27 cellular contexts compared by ENCODE assay signal in the genomic region with DNA sequence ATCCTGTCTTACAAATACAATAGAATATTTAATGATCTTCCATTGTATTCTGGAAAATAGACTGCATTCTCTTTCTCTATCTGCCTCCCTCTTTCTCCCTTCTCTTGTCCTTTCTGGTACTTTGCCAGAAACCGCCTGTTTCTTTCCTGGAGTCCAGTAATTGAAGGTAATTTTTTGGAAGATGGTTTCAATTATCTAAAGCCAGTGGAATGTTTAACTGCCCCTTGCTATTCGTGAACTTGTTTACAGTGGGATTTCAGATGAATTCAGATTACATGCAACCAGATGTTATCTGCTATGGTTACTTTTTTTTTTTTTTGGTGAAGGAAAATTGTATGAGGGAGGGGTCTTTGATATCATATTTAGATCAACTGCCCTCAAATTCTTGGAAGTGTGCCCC.
DNase-seq lines count a peak whose midpoint lies in the region; FAIRE-seq and TF ChIP-seq lines count a peak whose summit lies in the region.
"Had no signal": no experiment of that assay in that cellular context is flagged by ENCODE, and none has a peak within 500 bp of the region (broad histone marks: within the 10 kb centered on the region; RNA-seq: fewer than 3 reads in every experiment).

No MANE protein-coding gene starts in this region.

- no peak overlapping the region for H3K27ac Mint-ChIP-seq in astrocyte (ENCODE audit: unreplicated experiment)
- H3K27ac Mint-ChIP-seq: activated CD4-positive, alpha-beta T cell treated with anti-CD3 and anti-CD28 coated beads for 36 hours; IgD-negative memory B cell; stimulated activated effector memory CD8-positive, alpha-beta T cell treated with anti-CD3 and anti-CD28 coated beads, Interleukin-12 subunit alpha, Interleukin-12 subunit beta, amount 100 ng/mL, for 72 hours had no signal

- H3K79me2 ChIP-seq in astrocyte (ENCODE audit: insufficient read depth, low read length): no peaks in the 10 kb centered on the region

- no peak for TF ChIP-seq CTCF in astrocyte (IDR thresholded peaks at IDR 0.05; ENCODE audit: insufficient read depth, low read depth, low read length)

- FAIRE-seq in astrocyte (lab: Jason Lieb, UNC): no peak
- FAIRE-seq: GM18507, TTC549 had no signal

- peaks cover 6% of the 10 kb centered on the region for H3K9me3 Mint-ChIP-seq in astrocyte (ENCODE audit: unreplicated experiment)
- H3K9me3 Mint-ChIP-seq: IgD-negative memory B cell had no signal

- no peak overlapping the region for H3K4me3 ChIP-seq in astrocyte (ENCODE audit: insufficient read depth, low read depth, low read length)
- H3K4me3 ChIP-seq: thoracic aorta had no signal

- no peak overlapping the region for H3K27ac ChIP-seq in astrocyte (ENCODE audit: low read depth, low read length)
- H3K27ac ChIP-seq: 22Rv1, HL-60, thoracic aorta had no signal

- H2AFZ ChIP-seq in astrocyte (ENCODE audit: low read depth, low read length): no peak overlapping the region

- H4K20me1 ChIP-seq in astrocyte (ENCODE audit: insufficient read depth, low read length): no peaks in the 10 kb centered on the region

- no peaks in the 10 kb centered on the region for H3K36me3 Mint-ChIP-seq in astrocyte (ENCODE audit: low read depth, unreplicated experiment)
- H3K36me3 Mint-ChIP-seq: CD4-positive, CD25-positive, alpha-beta regulatory T cell; IgD-negative memory B cell; stimulated activated effector memory CD8-positive, alpha-beta T cell treated with anti-CD3 and anti-CD28 coated beads, Interleukin-12 subunit alpha, Interleukin-12 subunit beta, amount 100 ng/mL, for 72 hours had no signal

- no peaks in the 10 kb centered on the region for H3K36me3 ChIP-seq in astrocyte (ENCODE audit: insufficient read depth, low read length)
- H3K36me3 ChIP-seq: thoracic aorta had no signal

- H3K27me3 Mint-ChIP-seq in astrocyte (ENCODE audit: low read depth, unreplicated experiment): no peaks in the 10 kb centered on the region
- H3K27me3 Mint-ChIP-seq: activated CD4-positive, alpha-beta T cell treated with anti-CD3 and anti-CD28 coated beads for 36 hours; CD4-positive, CD25-positive, alpha-beta regulatory T cell had no signal

- no peak overlapping the region for H3K4me2 ChIP-seq in astrocyte (ENCODE audit: low read length)

- DNase-seq in DMS 273 (lab: John Stamatoyannopoulos, UW; ENCODE audit: unreplicated experiment) (peak; percentile 4), DMS 273 treated with DMSO at 0.1 percent for 48 hours (lab: John Stamatoyannopoulos, UW) (no peak), NCI-H146 (lab: John Stamatoyannopoulos, UW) (peak; percentile 28), astrocyte (ENCODE audit: low read depth) (peak; percentile 15), iris pigment epithelial cell (ENCODE audit: low read depth) (peak; percentile 24), RPMI8226 (no peak), activated T-cell treated with anti-CD3 and anti-CD28 coated beads for 4 hours (no peak), germinal center (ENCODE audit: low spot score) (no peak)
- DNase-seq: activated CD4-positive, alpha-beta T cell treated with anti-CD3 and anti-CD28 coated beads for 36 hours; activated CD8-positive, alpha-beta memory T cell treated with anti-CD3 and anti-CD28 coated beads, Interleukin-2, amount 50 U/mL, for 48 hours; activated naive CD4-positive, alpha-beta T cell; anterior cingulate cortex; CD4-positive, CD25-positive, alpha-beta regulatory T cell; DND-41; H7; left ventricle myocardium superior; NCI-H82; nucleus accumbens; stimulated activated CD4-positive, alpha-beta T cell treated with anti-CD3 and anti-CD28 coated beads, Interleukin-15, amount 100 ng/mL, for 24 hours; SW 1271 had no signal

- no peaks in the 10 kb centered on the region for H3K27me3 ChIP-seq in astrocyte (ENCODE audit: insufficient read depth, low read length)

- no peak overlapping the region for H3K4me3 Mint-ChIP-seq in astrocyte (ENCODE audit: unreplicated experiment)
- H3K4me3 Mint-ChIP-seq: activated CD4-positive, alpha-beta T cell treated with anti-CD3 and anti-CD28 coated beads for 36 hours; CD4-positive, CD25-positive, alpha-beta regulatory T cell; IgD-negative memory B cell; stimulated activated effector memory CD8-positive, alpha-beta T cell treated with anti-CD3 and anti-CD28 coated beads, Interleukin-12 subunit alpha, Interleukin-12 subunit beta, amount 100 ng/mL, for 72 hours had no signal

- H3K4me1 Mint-ChIP-seq in astrocyte (ENCODE audit: low read depth, unreplicated experiment): peaks cover 15% of the 10 kb centered on the region
- H3K4me1 Mint-ChIP-seq: activated CD4-positive, alpha-beta T cell treated with anti-CD3 and anti-CD28 coated beads for 36 hours; CD4-positive, CD25-positive, alpha-beta regulatory T cell; stimulated activated effector memory CD8-positive, alpha-beta T cell treated with anti-CD3 and anti-CD28 coated beads, Interleukin-12 subunit alpha, Interleukin-12 subunit beta, amount 100 ng/mL, for 72 hours had no signal

- no peaks in the 10 kb centered on the region for H3K9me3 ChIP-seq in astrocyte (ENCODE audit: insufficient read depth, low read depth, low read length)
- H3K9me3 ChIP-seq: thoracic aorta had no signal

- H3K9ac ChIP-seq in astrocyte (ENCODE audit: low read length): no peak overlapping the region

- no peaks in the 10 kb centered on the region for H3K4me1 ChIP-seq in astrocyte (ENCODE audit: insufficient read depth, low read length)

Comparison
In these comparisons a context has a peak if more than half of its experiments do, and no peak if none do; other contexts are left out.
1. DNase-seq: peak in DMS 273 (single experiment), NCI-H146 (single experiment), astrocyte (single experiment) and iris pigment epithelial cell (single experiment); none in DMS 273 treated with DMSO at 0.1 percent for 48 hours (single experiment), RPMI8226 (single experiment), activated T-cell treated with anti-CD3 and anti-CD28 coated beads for 4 hours (single experiment) and germinal center (single experiment).